Comparison of ENCODE assay signal across 1 cellular context in the genomic region with DNA sequence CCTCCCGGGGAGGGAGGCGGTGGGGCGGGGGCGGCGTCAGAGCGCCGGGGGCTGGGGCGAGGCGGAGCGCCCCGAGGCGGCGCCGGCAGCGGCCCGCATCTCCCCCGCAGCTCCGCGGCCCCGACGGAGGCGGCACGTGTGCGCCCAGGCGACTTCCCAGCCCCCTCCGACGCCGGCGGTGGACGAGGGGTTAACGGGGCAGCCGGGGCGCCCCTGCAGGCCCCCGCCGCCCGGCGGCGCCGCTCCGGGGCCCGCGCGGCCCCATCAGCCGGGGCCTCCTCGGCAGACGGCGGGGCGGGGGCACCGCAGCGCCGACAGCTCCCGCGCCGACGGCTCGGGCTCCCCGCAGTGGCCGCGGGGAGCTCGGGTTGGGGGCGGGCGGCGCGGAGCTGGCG.
TF ChIP-seq lines count a peak whose summit lies in the region.

No MANE protein-coding gene starts in this region.

TF ChIP-seq in K562, 482 proteins besides CTCF, POLR2A, EP300 and RAD21 (continued from another document):
- TF ChIP-seq E2F6 (IDR thresholded peaks at IDR 0.05; ENCODE audit: borderline replicate concordance in 1 of 2, extremely low read depth in 1 of 2, insufficient read depth in 1 of 2, insufficient read length in 1 of 2, low read depth in 1 of 2, low read length in 1 of 2, poor library complexity in 1 of 2, severe bottlenecking in 1 of 2) (peak in 1 of 2 experiments; percentile 82), GATAD2B (IDR thresholded peaks at IDR 0.05; ENCODE audit: borderline replicate concordance) (0 out of 2 replicates have a peak, but pooled peaks have one; percentile 3), BHLHE40 (IDR thresholded peaks at IDR 0.05; ENCODE audit: low read length) (0 out of 2 replicates have a peak, but pooled peaks have one; percentile 40)
